ENCODE assay signal across 8 cellular contexts in genomic region chr11:118437736-118438125, GRCh38. TPM values are rescaled to one million over a fixed set of nuclear protein-coding genes. Genes with fewer than 3 reads are reported as not detected.
DNase-seq lines count a peak whose midpoint lies in the region; ATAC-seq and TF ChIP-seq lines count a peak whose summit lies in the region.

No MANE protein-coding gene starts in this region.

- H3K4me3 ChIP-seq in fibroblast of pulmonary artery (replicated peaks; ENCODE audit: low read depth, low read length), result peak overlapping the region; percentile 71

- no peak for ATAC-seq in GM18511 (IDR thresholded peaks at IDR 0.05; ENCODE audit: unreplicated experiment)

- H3K4me3 Mint-ChIP-seq in activated T-cell treated with anti-CD3 and anti-CD28 coated beads, Interleukin-2, amount 50 U/mL, for 24 hours, result peak overlapping the region; percentile 96
- peak overlapping the region; percentile 89 for H3K4me3 Mint-ChIP-seq in osteocyte (ENCODE audit: unreplicated experiment)

- no peaks in the 10 kb centered on the region for H3K9me3 Mint-ChIP-seq in activated T-cell treated with anti-CD3 and anti-CD28 coated beads, Interleukin-2, amount 50 U/mL, for 24 hours
- no peaks in the 10 kb centered on the region for H3K9me3 Mint-ChIP-seq in osteocyte (ENCODE audit: unreplicated experiment)

- peaks cover 60% of the 10 kb centered on the region for H3K4me1 Mint-ChIP-seq in activated T-cell treated with anti-CD3 and anti-CD28 coated beads, Interleukin-2, amount 50 U/mL, for 24 hours (ENCODE audit: low read depth)
- peaks cover 61% of the 10 kb centered on the region for H3K4me1 Mint-ChIP-seq in osteocyte (ENCODE audit: unreplicated experiment)

- no peaks in the 10 kb centered on the region for H3K27me3 Mint-ChIP-seq in activated T-cell treated with anti-CD3 and anti-CD28 coated beads, Interleukin-2, amount 50 U/mL, for 24 hours
- no peaks in the 10 kb centered on the region for H3K27me3 Mint-ChIP-seq in osteocyte (ENCODE audit: unreplicated experiment)

- H3K36me3 Mint-ChIP-seq in activated T-cell treated with anti-CD3 and anti-CD28 coated beads, Interleukin-2, amount 50 U/mL, for 24 hours (ENCODE audit: low read depth), result peaks cover 50% of the 10 kb centered on the region
- peaks cover 6% of the 10 kb centered on the region for H3K36me3 Mint-ChIP-seq in osteocyte (ENCODE audit: unreplicated experiment)

- H3K27ac Mint-ChIP-seq in activated T-cell treated with anti-CD3 and anti-CD28 coated beads, Interleukin-2, amount 50 U/mL, for 24 hours, result peak overlapping the region; percentile 97
- peak overlapping the region; percentile 90 for H3K27ac Mint-ChIP-seq in osteocyte (ENCODE audit: unreplicated experiment)

- DNase-seq in ELF-1 (ENCODE audit: low read depth, low spot score) (peak; percentile 32), NCI-H1092 treated with DMSO at 0.1 percent for 48 hours (lab: John Stamatoyannopoulos, UW) (peak; percentile 52), fibroblast of pulmonary artery (ENCODE audit: low read depth) (no peak), osteocyte (ENCODE audit: extremely low spot score, unreplicated experiment) (no peak), mesenteric fat pad (ENCODE audit: low spot score) (no peak), NCI-H524 treated with DMSO at 0.1 percent for 48 hours (lab: John Stamatoyannopoulos, UW) (no peak)
- peak; percentile 57 for DNase-seq in activated T-cell treated with anti-CD3 and anti-CD28 coated beads, Interleukin-2, amount 50 U/mL, for 24 hours

- TF ChIP-seq CTCF in fibroblast of pulmonary artery (IDR thresholded peaks at IDR 0.05; ENCODE audit: low read length, missing control alignments) (no peak), osteocyte (IDR thresholded peaks at IDR 0.05) (no peak)

RNA-seq across cellular contexts. Expression of gene KMT2A, which starts 1.4 kb away (rescaled TPM):
- total RNA-seq in osteocyte (56.8 and 62.6 TPM in 2 replicates), mesenteric fat pad (43.6 TPM)

RNA-seq across cellular contexts. Expression of gene ATP5MG, which starts 36.3 kb away (rescaled TPM):
- total RNA-seq in osteocyte, result 142 and 171 TPM in 2 replicates
- 182 TPM for total RNA-seq in mesenteric fat pad

Comparison
In these comparisons a context has a peak if more than half of its experiments do, and no peak if none do; other contexts are left out.
1. DNase-seq: peak in ELF-1 (single experiment), NCI-H1092 treated with DMSO at 0.1 percent for 48 hours (single experiment) and activated T-cell treated with anti-CD3 and anti-CD28 coated beads, Interleukin-2, amount 50 U/mL, for 24 hours (single experiment); none in fibroblast of pulmonary artery (single experiment), osteocyte (single experiment), mesenteric fat pad (single experiment) and NCI-H524 treated with DMSO at 0.1 percent for 48 hours (single experiment).